In the genomic region with DNA sequence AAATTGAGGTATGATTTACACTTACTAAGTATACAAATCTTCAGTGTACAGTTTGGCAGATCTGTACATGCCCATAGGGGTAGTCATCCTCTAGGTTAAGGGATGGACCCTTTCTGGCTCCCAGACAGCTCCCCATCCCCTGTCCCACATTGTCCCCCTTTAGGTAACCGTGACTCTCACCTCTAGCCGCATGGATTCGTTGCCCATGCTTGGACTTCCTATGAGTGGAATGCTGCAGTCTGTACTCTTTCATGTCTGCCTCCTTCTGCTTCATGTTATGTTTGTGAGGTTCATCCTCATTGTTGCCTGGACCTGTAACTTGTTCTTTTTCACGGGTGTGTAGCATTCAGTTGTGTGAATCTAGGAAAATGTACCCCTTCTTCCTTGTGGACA, we compare ENCODE assay signal across 18 cellular contexts. TPM values are rescaled to one million over a fixed set of nuclear protein-coding genes. Genes with fewer than 3 reads are reported as not detected.
A peak's percentile ranks its signal among the peaks of the same experiment; 100 is the strongest.
DNase-seq lines count a peak whose midpoint lies in the region; ATAC-seq and TF ChIP-seq lines count a peak whose summit lies in the region.
"Had no signal": no experiment of that assay in that cellular context is flagged by ENCODE, and none has a peak within 500 bp of the region (broad histone marks: within the 10 kb centered on the region; RNA-seq: fewer than 3 reads in every experiment).

No MANE protein-coding gene starts in this region.

- H3K4me3 Mint-ChIP-seq in CD8-positive, alpha-beta memory T cell: no peak overlapping the region
- no peak overlapping the region for H3K4me3 Mint-ChIP-seq in immature natural killer cell

- H3K4me1 Mint-ChIP-seq in CD8-positive, alpha-beta memory T cell: peaks cover 20 to 31% (median 27%) of the 10 kb centered on the region in 3 donors
- peaks cover 8 to 11% of the 10 kb centered on the region in 2 donors for H3K4me1 Mint-ChIP-seq in immature natural killer cell

- H3K9me3 Mint-ChIP-seq in CD8-positive, alpha-beta memory T cell: no peaks in the 10 kb centered on the region
- H3K9me3 Mint-ChIP-seq in immature natural killer cell: no peaks in the 10 kb centered on the region

- TF ChIP-seq CTCF in A673 (conservative IDR thresholded peaks at IDR 0.05; ENCODE audit: low read depth, low read length) (no peak), SU-DHL-6 (IDR thresholded peaks at IDR 0.05; ENCODE audit: insufficient read depth, low read length, poor library complexity, severe bottlenecking) (no peak)

- ATAC-seq in left lobe of liver: no peak
- ATAC-seq: foreskin keratinocyte had no signal

- CTCF ChIA-PET in A673 (lab: Charles Lee): interaction anchor here (1.0 kb wide), 1 partner anchor 224 kb away, joined by 3 read pairs; no protein-coding TSS in a partner anchor
- CTCF ChIA-PET in CD8-positive, alpha-beta memory T cell (lab: Charles Lee): no interaction called here

- BruUV-seq in A673 (replicated peaks; lab: Mats Ljungman, UMichigan): TSS peak; percentile 68

- H3K27ac Mint-ChIP-seq in CD8-positive, alpha-beta memory T cell: peak overlapping the region in 5 of 8 donors; percentile 12 to 69 (median 54)
- H3K27ac Mint-ChIP-seq in immature natural killer cell: no peak overlapping the region

- H3K9me2 ChIP-seq in SU-DHL-6 (replicated peaks; ENCODE audit: insufficient read depth, low read length): no peaks in the 10 kb centered on the region

- peak overlapping the region; percentile 78 for H3K9ac ChIP-seq in SU-DHL-6 (ENCODE audit: low read length)

- H3F3A ChIP-seq in SU-DHL-6 (ENCODE audit: insufficient read depth): peaks cover 82% of the 10 kb centered on the region

- H3K27ac ChIP-seq in A673 (ENCODE audit: low read depth, low read length, poor library complexity, severe bottlenecking): no peak overlapping the region
- no peak overlapping the region for H3K27ac ChIP-seq in CD8-positive, alpha-beta memory T cell (ENCODE audit: low read depth, low read length)
- H3K27ac ChIP-seq in SU-DHL-6 (ENCODE audit: low read depth, low read length): peak overlapping the region; percentile 96
- H3K27ac ChIP-seq: foreskin keratinocyte, RWPE1 had no signal

- POLR2A ChIA-PET in A673 (lab: Charles Lee; ENCODE audit: low non-redundant PET): no interaction called here
- POLR2A ChIA-PET in CD8-positive, alpha-beta memory T cell (lab: Charles Lee): no interaction called here

- peaks cover 0 to 70% (median 9%) of the 10 kb centered on the region in 3 donors for H3K36me3 Mint-ChIP-seq in CD8-positive, alpha-beta memory T cell
- peaks cover 3 to 15% (median 10%) of the 10 kb centered on the region in 3 donors for H3K36me3 Mint-ChIP-seq in immature natural killer cell

- no peaks in the 10 kb centered on the region for H3K27me3 Mint-ChIP-seq in CD8-positive, alpha-beta memory T cell
- H3K27me3 Mint-ChIP-seq in immature natural killer cell (ENCODE audit: low read depth in 3 of 3): peaks cover 0 to 5% (median 2%) of the 10 kb centered on the region in 3 donors

- no peaks in the 10 kb centered on the region for H3K36me3 ChIP-seq in A673 (ENCODE audit: insufficient read depth, low read length, poor library complexity, severe bottlenecking)
- H3K36me3 ChIP-seq in CD8-positive, alpha-beta memory T cell (ENCODE audit: insufficient read depth, low read length): peaks cover 10% of the 10 kb centered on the region
- no peaks in the 10 kb centered on the region for H3K36me3 ChIP-seq in SU-DHL-6 (ENCODE audit: low read length)
- H3K36me3 ChIP-seq: right lobe of liver had no signal

- intact Hi-C loops in A673 (cut with micrococcal nuclease; ENCODE audit: unreplicated experiment): loop anchor here (10.0 kb wide), 1 partner anchor 61 kb away; no protein-coding TSS in a partner anchor

- H4K20me1 ChIP-seq in SU-DHL-6 (ENCODE audit: low read depth, low read length): no peaks in the 10 kb centered on the region

- H3K9me3 ChIP-seq in A673 (ENCODE audit: low read depth, low read length, poor library complexity, severe bottlenecking): no peaks in the 10 kb centered on the region
- H3K9me3 ChIP-seq in CD8-positive, alpha-beta memory T cell (ENCODE audit: low read length): no peaks in the 10 kb centered on the region
- H3K9me3 ChIP-seq in SU-DHL-6 (ENCODE audit: insufficient read depth, low read length): no peaks in the 10 kb centered on the region
- H3K9me3 ChIP-seq: left lung, mucosa of descending colon, right lobe of liver had no signal

- H3K27me3 ChIP-seq in A673 (replicated peaks; ENCODE audit: insufficient read depth, low read depth, low read length, poor library complexity) (no peaks in the 10 kb centered on the region), SU-DHL-6 (ENCODE audit: low read length) (no peaks in the 10 kb centered on the region)
- no peaks in the 10 kb centered on the region for H3K27me3 ChIP-seq in CD8-positive, alpha-beta memory T cell (ENCODE audit: insufficient read depth, low read length, poor library complexity, severe bottlenecking)
- H3K27me3 ChIP-seq: foreskin keratinocyte, left lung, right lobe of liver had no signal

- DNase-seq in A673 (ENCODE audit: low spot score) (no peak), left lobe of liver (ENCODE audit: low spot score) (peak; percentile 21), hepatic stellate cell (ENCODE audit: low spot score) (no peak), Ammon's horn (ENCODE audit: low spot score) (no peak), immature natural killer cell (no peak), OCI-M1 (lab: John Stamatoyannopoulos, UW) (no peak)
- DNase-seq in CD8-positive, alpha-beta memory T cell: no peak
- DNase-seq: cortex of kidney; foreskin keratinocyte; mucosa of descending colon; NCI-H1436 treated with DMSO at 0.1 percent for 48 hours; stimulated activated CD4-positive, alpha-beta T cell treated with anti-CD3 and anti-CD28 coated beads, Interleukin-2, amount 100 ng/mL, for 48 hours; SW 1271 had no signal

- H3K79me2 ChIP-seq in SU-DHL-6 (ENCODE audit: insufficient read depth, low read length): peaks cover 51% of the 10 kb centered on the region

- H3K4me3 ChIP-seq in A673 (ENCODE audit: low read depth, low read length, poor library complexity, severe bottlenecking) (no peak overlapping the region), SU-DHL-6 (ENCODE audit: insufficient read depth, low read length, poor library complexity, severe bottlenecking) (peak overlapping the region; percentile 58)
- no peak overlapping the region for H3K4me3 ChIP-seq in CD8-positive, alpha-beta memory T cell (ENCODE audit: low read length)
- H3K4me3 ChIP-seq: left lung, mucosa of descending colon, right lobe of liver had no signal

- peaks cover 29% of the 10 kb centered on the region for H3K4me1 ChIP-seq in A673 (ENCODE audit: insufficient read depth, low read length, poor library complexity, severe bottlenecking)
- no peaks in the 10 kb centered on the region for H3K4me1 ChIP-seq in CD8-positive, alpha-beta memory T cell (ENCODE audit: insufficient read depth, low read length)
- H3K4me1 ChIP-seq: foreskin keratinocyte had no signal

- H3K4me2 ChIP-seq in SU-DHL-6 (ENCODE audit: low read depth, low read length, poor library complexity, severe bottlenecking): peak overlapping the region; percentile 86

- H2AFZ ChIP-seq in SU-DHL-6 (ENCODE audit: low read depth, low read length, severe bottlenecking): no peak overlapping the region

RNA-seq across cellular contexts. Expression of a gene that starts 20.3 kb away (rescaled TPM):
- total RNA-seq in A673 (2021): 11.2 and 11.9 TPM in 2 replicates
- 10 to 100 TPM; 16.6 to 16.9 TPM for total RNA-seq in CD8-positive, alpha-beta memory T cell
- 6.5 TPM for polyA plus RNA-seq in CD8-positive, alpha-beta memory T cell
- total RNA-seq in left lobe of liver: 5.0 TPM
- polyA plus RNA-seq in immature natural killer cell: 1 to 10 TPM in 2 of 3 donors, under 1 TPM in 1; 0.09 to 6.3 (median 3.0) TPM

RNA-seq across cellular contexts. Expression of a gene that starts 37.9 kb away (rescaled TPM):
- total RNA-seq in A673 (2021) (0.45 and 1.0 TPM in 2 replicates), left lobe of liver (0.33 TPM)
- not detected for total RNA-seq in CD8-positive, alpha-beta memory T cell
- polyA plus RNA-seq in CD8-positive, alpha-beta memory T cell: not detected
- polyA plus RNA-seq in immature natural killer cell: under 1 TPM in 1 of 3 donors, not detected in 2; 0.37 TPM
- total RNA-seq: activated CD8-positive, alpha-beta memory T cell treated with anti-CD3 and anti-CD28 coated beads for 36 hours had no signal

Comparison
In these comparisons a context has a peak if more than half of its experiments do, and no peak if none do; other contexts are left out.
1. H3K27ac Mint-ChIP-seq: peak in CD8-positive, alpha-beta memory T cell (5 of 8); none in immature natural killer cell (0 of 6).